In genomic region chr6:17987576-17988421, GRCh38 we compare ENCODE assay signal across 9 cellular contexts. TPM values are rescaled to one million over a fixed set of nuclear protein-coding genes. Genes with fewer than 3 reads are reported as not detected.
DNase-seq lines count a peak whose midpoint lies in the region; ATAC-seq, FAIRE-seq and TF ChIP-seq lines count a peak whose summit lies in the region.
"Had no signal": no experiment of that assay in that cellular context is flagged by ENCODE, and none has a peak within 500 bp of the region (broad histone marks: within the 10 kb centered on the region; RNA-seq: fewer than 3 reads in every experiment).

Gene KIF13A (minus strand): TSS chr6:17987635. CDS start chr6:17987463, 172 bp downstream.

- no peaks in the 10 kb centered on the region for H4K20me1 ChIP-seq in HepG2 (ENCODE audit: insufficient read depth, low read length)

- CTCF ChIA-PET in WTC11 (lab: Charles Lee) (interaction anchor here (0.6 to 3.0 kb wide), 2 partner anchors 131 to 134 kb away, joined by 4 to 12 read pairs; partner anchors contain the start of gene NHLRC1), HepG2 (lab: Yijun Ruan, JAX; ENCODE audit: low intra/inter-chr PET ratio, low total read pairs) (no interaction called here)

- intact Hi-C loops in HepG2 (cut with micrococcal nuclease; ENCODE audit: unreplicated experiment) = loop anchor here (1.0 to 10.0 kb wide), 5 partner anchors 57 to 170 kb away; partner anchors contain the start of genes KDM1B, NHLRC1 and TPMT

- ATAC-seq in GM18511 (IDR thresholded peaks at IDR 0.05; ENCODE audit: unreplicated experiment) (peak; percentile 76), HG02970 (IDR thresholded peaks at IDR 0.05; ENCODE audit: low FRiP score, unreplicated experiment) (peak; percentile 71), WTC11 (peak; percentile 58), HepG2 (peak; percentile 82)

- no peaks in the 10 kb centered on the region for H3K9me3 Mint-ChIP-seq in WTC11

- TF ChIP-seq CTCF in WTC11 (IDR thresholded peaks at IDR 0.05) (no peak), HepG2 (CRISPR knock-in tag; IDR thresholded peaks at IDR 0.05) (peak; percentile 27; the same call in 1 of the 2 replicates)

- H2AFZ ChIP-seq in ACC112 (ENCODE audit: low read length, unreplicated experiment) (peak within 1 kb of the TSS; percentile 85), HepG2 (ENCODE audit: low read length) (peak within 1 kb of the TSS; percentile 96)

- peak within 1 kb of the TSS; percentile 96 for H3K27ac Mint-ChIP-seq in WTC11

- no peaks in the 10 kb centered on the region for H3K36me3 Mint-ChIP-seq in WTC11

- WGBS in HepG2 (ENCODE audit: low lambda C conversion rate) = 1% methylated on average over 24 of the region's 105 CpGs

- FAIRE-seq in HepG2 (lab: Jason Lieb, UNC) = no peak
- FAIRE-seq: GM18507 had no signal

- no peaks in the 10 kb centered on the region for H3K9me3 ChIP-seq in HepG2 (ENCODE audit: low read length)

- BruUV-seq in HepG2 (replicated peaks; lab: Mats Ljungman, UMichigan) = TSS peak; percentile 80

- in situ Hi-C loops in HepG2 (cut with HindIII; ENCODE audit: extremely low pct_ligation_motif_present, low pct_unique_long_range_greater_than_20kb) = loop anchor here (5.0 kb wide), 1 partner anchor 135 kb away; the partner anchor contains the start of gene NHLRC1

- peak within 1 kb of the TSS; percentile 94 for H3K4me3 Mint-ChIP-seq in WTC11

- peak within 1 kb of the TSS; percentile 57 for H3K27ac ChIP-seq in ACC112 (ENCODE audit: low read depth, low read length)
- peak within 1 kb of the TSS; percentile 88 for H3K27ac ChIP-seq in HepG2 (ENCODE audit: extremely low read length, insufficient read depth, low read length)

- peaks cover 36% of the 10 kb centered on the region for H3K79me2 ChIP-seq in ACC112 (ENCODE audit: control insufficient read depth, insufficient read depth, low read length, unreplicated experiment)
- peaks cover 33% of the 10 kb centered on the region for H3K79me2 ChIP-seq in HepG2 (ENCODE audit: insufficient read depth, low read length)

- TF ChIP-seq EP300 in HepG2 (IDR thresholded peaks at IDR 0.05; ENCODE audit: low read depth in 2 of 2, low read length in 2 of 2) (no peak), HepG2 (CRISPR knock-in tag; IDR thresholded peaks at IDR 0.05; ENCODE audit: borderline replicate concordance) (no peak)

- peaks cover 37% of the 10 kb centered on the region for H3K4me1 Mint-ChIP-seq in WTC11

- peaks cover 15% of the 10 kb centered on the region for H3K27me3 Mint-ChIP-seq in WTC11 (ENCODE audit: low read depth)

- peak; percentile 18 to 31; a peak in 1 of 4 replicates for TF ChIP-seq POLR2A in HepG2 (IDR thresholded peaks at IDR 0.05; ENCODE audit: insufficient read depth in 1 of 2, low read depth in 2 of 2, low read length in 2 of 2)

- H3K4me2 ChIP-seq in HepG2 (ENCODE audit: low read depth, low read length) = peak within 1 kb of the TSS; percentile 97

- no peaks in the 10 kb centered on the region for H3K36me3 ChIP-seq in ACC112 (ENCODE audit: insufficient read depth, low read length)
- peaks cover 1 to 6% of the 10 kb centered on the region in 2 experiments; a peak in 3 of 5 replicates for H3K36me3 ChIP-seq in HepG2 (replicated peaks in 1 of 2; ENCODE audit: control insufficient read depth in 1 of 2, insufficient read depth in 2 of 2, low read length in 2 of 2)

- H3K27me3 ChIP-seq in ACC112 (ENCODE audit: insufficient read depth, low read length) = no peaks in the 10 kb centered on the region
- H3K27me3 ChIP-seq in HepG2 (ENCODE audit: control insufficient read depth in 1 of 2, insufficient read depth in 2 of 2, low read length in 2 of 2) = no peaks in the 10 kb centered on the region; a peak in 1 of 5 replicates

- H3K4me3 ChIP-seq in ACC112 (ENCODE audit: low read depth, low read length) (peak within 1 kb of the TSS; percentile 90), HepG2 (replicated peaks in 1 of 3; ENCODE audit: insufficient read depth in 1 of 3, low read depth in 2 of 3, low read length in 3 of 3) (peak within 1 kb of the TSS; percentile 80 to 99 (median 92))

- peaks cover 22% of the 10 kb centered on the region for H3K4me1 ChIP-seq in ACC112 (ENCODE audit: control insufficient read depth, insufficient read depth, low read length, unreplicated experiment)
- peaks cover 40% of the 10 kb centered on the region for H3K4me1 ChIP-seq in HepG2 (ENCODE audit: insufficient read depth, low read length)

- peak; percentile 71 for TF ChIP-seq RAD21 in HepG2 (CRISPR knock-in tag; IDR thresholded peaks at IDR 0.05)

- H3K9ac ChIP-seq in HepG2 (ENCODE audit: insufficient read depth, low read depth, low read length) = peak within 1 kb of the TSS; percentile 86

- POLR2A ChIA-PET in WTC11 (lab: Charles Lee) = interaction anchor here (1.0 to 1.6 kb wide), 2 partner anchors 15 to 134 kb away, joined by 4 read pairs; partner anchors contain the start of gene NHLRC1
- POLR2A ChIA-PET in HepG2 (lab: Yijun Ruan, JAX) = interaction anchor here (0.9 to 1.7 kb wide), 5 partner anchors 9 to 167 kb away, joined by 4 to 8 read pairs (median 4); partner anchors contain the start of genes KDM1B and TPMT

- DNase-seq in NCI-H187 (lab: John Stamatoyannopoulos, UW) (peak; percentile 59 to 66), WTC11 (ENCODE audit: low spot score) (peak; percentile 49), ecto neural progenitor cell (ENCODE audit: low spot score) (peak; percentile 77), HepG2 (ENCODE audit: low spot score) (peak; percentile 54)
- DNase-seq in stimulated activated CD4-positive, alpha-beta T cell treated with anti-CD3 and anti-CD28 coated beads, Interleukin-4, amount 100 ng/mL, for 24 hours = peak; percentile 30

TF ChIP-seq in WTC11, 78 proteins besides CTCF, POLR2A, EP300 and RAD21 (continues in another document):
- TF ChIP-seq ETV6 (CRISPR knock-in tag; IDR thresholded peaks at IDR 0.05) (0 out of 2 replicates have a peak, but pooled peaks have one; percentile 60), ZNF423 (CRISPR knock-in tag; IDR thresholded peaks at IDR 0.05) (peak; percentile 50; the same call in 1 of the 2 replicates), OVOL2 (CRISPR knock-in tag; IDR thresholded peaks at IDR 0.05; ENCODE audit: borderline replicate concordance) (no peak), CREM (CRISPR knock-in tag; IDR thresholded peaks at IDR 0.05) (no peak)

TF ChIP-seq in HepG2, 621 proteins besides CTCF, POLR2A, EP300 and RAD21 (continues in another document):
- no peak for TF ChIP-seq FOXK1 (CRISPR knock-in tag; IDR thresholded peaks at IDR 0.05; ENCODE audit: borderline replicate concordance, low read depth)
- TF ChIP-seq HIC2 (CRISPR knock-in tag; IDR thresholded peaks at IDR 0.05; ENCODE audit: low read depth) = no peak
- no peak for TF ChIP-seq ATF7 (IDR thresholded peaks at IDR 0.05)
- TF ChIP-seq ATF7 (CRISPR knock-in tag; IDR thresholded peaks at IDR 0.05) = no peak; the same call in 1 of the 2 replicates
- no peak for TF ChIP-seq TARDBP (CRISPR knock-in tag; IDR thresholded peaks at IDR 0.05)
- TF ChIP-seq CENPBD1 (CRISPR knock-in tag; IDR thresholded peaks at IDR 0.05; ENCODE audit: borderline replicate concordance, low read depth) = no peak
- no peak for TF ChIP-seq IKZF4 (CRISPR knock-in tag; IDR thresholded peaks at IDR 0.05; ENCODE audit: borderline replicate concordance, low read depth, not compliant biosample characterization)
- no peak for TF ChIP-seq ZNF879 (CRISPR knock-in tag; IDR thresholded peaks at IDR 0.05)
- no peak for TF ChIP-seq MYNN (CRISPR knock-in tag; IDR thresholded peaks at IDR 0.05; ENCODE audit: low read depth)
- TF ChIP-seq ZNF777 (CRISPR knock-in tag; IDR thresholded peaks at IDR 0.05) = peak; percentile 71
- no peak for TF ChIP-seq PHF20 (CRISPR knock-in tag; IDR thresholded peaks at IDR 0.05)
- TF ChIP-seq RFX3 (CRISPR knock-in tag; IDR thresholded peaks at IDR 0.05) = no peak

RNA-seq across cellular contexts. Expression of gene KIF13A, which starts in this region (rescaled TPM):
- 27.8 to 32.7 TPM (median 27.8 TPM) in 3 replicates for total RNA-seq in WTC11 (2021)
- 37.2 and 48.3 TPM in 2 replicates for total RNA-seq in HepG2 (2016; rRNA removed; fragmentation: Illumina TruSeq; extraction: Trizol)
- total RNA-seq in HepG2 (2016; cell fraction: cytosol; rRNA removed; fragmentation: Illumina TruSeq; extraction: Trizol; ENCODE audit: low read depth) = 12.1 and 13.7 TPM in 2 replicates
- total RNA-seq in HepG2 (2016; cell fraction: insoluble cytoplasmic fraction; rRNA removed; fragmentation: Illumina TruSeq; extraction: Trizol) = 35.4 and 47.0 TPM in 2 replicates
- 23.2 and 29.0 TPM in 2 replicates for total RNA-seq in HepG2 (2016; cell fraction: membrane; rRNA removed; fragmentation: Illumina TruSeq; extraction: Trizol)
- total RNA-seq in HepG2 (2016; cell fraction: nucleus; rRNA removed; fragmentation: Illumina TruSeq; extraction: Trizol) = 37.1 and 42.5 TPM in 2 replicates
- 19.5 and 21.1 TPM in 2 replicates for polyA plus RNA-seq in HepG2 (2011; rRNA removed)
- polyA plus RNA-seq in HepG2 (2011; cell fraction: cytosol; rRNA removed) = 14.7 and 19.5 TPM in 2 replicates
- 16.8 and 17.7 TPM in 2 replicates for polyA plus RNA-seq in HepG2 (2011; cell fraction: nucleus; rRNA removed)
- polyA plus RNA-seq in HepG2 (2012) = 17.5 and 22.9 TPM in 2 replicates
- polyA plus RNA-seq in HepG2 (2016; cell fraction: cytosol; fragmentation: Illumina TruSeq; extraction: Trizol; ENCODE audit: low read depth) = 12.4 and 13.8 TPM in 2 replicates
- 33.5 and 35.2 TPM in 2 replicates for polyA plus RNA-seq in HepG2 (2016; cell fraction: insoluble cytoplasmic fraction; fragmentation: Illumina TruSeq; extraction: Trizol; ENCODE audit: low read depth)
- polyA plus RNA-seq in HepG2 (2016; cell fraction: membrane; fragmentation: Illumina TruSeq; extraction: Trizol; ENCODE audit: low read depth) = 17.4 and 21.2 TPM in 2 replicates
- polyA plus RNA-seq in HepG2 (2016; cell fraction: nucleus; fragmentation: Illumina TruSeq; extraction: Trizol; ENCODE audit: insufficient read depth, low read depth) = 32.6 and 33.2 TPM in 2 replicates
- polyA minus RNA-seq in HepG2 (2011; rRNA and poly(A)+ RNA removed; ENCODE audit: low replicate concordance) = 22.0 and 49.6 TPM in 2 replicates
- 22.4 TPM in 2 replicates for polyA minus RNA-seq in HepG2 (2011; cell fraction: cytosol; rRNA and poly(A)+ RNA removed)
- 55.1 and 57.9 TPM in 2 replicates for polyA minus RNA-seq in HepG2 (2011; cell fraction: nucleus; rRNA and poly(A)+ RNA removed)

Comparison
In these comparisons a context has a peak if more than half of its experiments do, and no peak if none do; other contexts are left out.
1. Peak in every context shown above with its lines: DNase-seq, ATAC-seq, H3K4me3 ChIP-seq and H3K27ac ChIP-seq.